8 cellular contexts compared by ENCODE assay signal in the genomic region with DNA sequence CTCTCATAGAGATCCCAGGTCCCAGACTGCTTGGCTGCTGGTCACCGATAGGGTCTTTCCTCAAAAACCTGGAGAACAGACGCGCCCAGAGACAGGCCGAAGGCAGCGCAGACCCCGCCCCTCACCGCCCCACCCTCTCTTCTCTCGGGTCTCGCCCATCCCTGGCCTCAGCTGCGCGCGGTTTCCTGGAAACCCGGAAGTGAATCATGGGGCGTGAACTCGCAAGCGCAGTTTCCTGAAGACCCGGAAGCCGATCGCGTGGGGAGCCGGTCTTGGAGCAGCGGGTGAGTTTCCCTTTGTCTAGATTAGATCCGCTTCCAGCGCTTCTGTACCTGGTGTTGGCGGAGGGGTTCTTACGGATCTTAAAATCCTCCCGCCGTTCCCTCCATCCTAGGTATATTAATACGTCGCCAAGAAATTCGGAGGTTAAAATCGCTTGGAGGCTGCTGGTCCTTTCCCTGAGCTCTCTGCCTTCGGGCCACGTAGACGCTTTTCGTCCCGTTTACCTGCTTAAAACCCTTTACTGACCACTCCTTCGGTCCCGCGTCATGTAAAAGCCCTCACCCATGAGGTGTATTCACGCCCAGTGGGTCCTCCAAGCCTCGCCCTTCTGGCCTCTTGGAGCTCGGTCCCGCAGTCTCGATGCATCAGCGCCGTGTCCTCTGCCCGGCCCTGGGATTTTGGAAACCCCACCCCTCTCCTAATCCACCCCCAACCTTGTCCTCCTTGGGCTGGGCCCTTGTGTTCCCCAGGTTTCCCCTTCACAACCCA. TPM values are rescaled to one million over a fixed set of nuclear protein-coding genes. Genes with fewer than 3 reads are reported as not detected.
A peak's percentile ranks its signal among the peaks of the same experiment; 100 is the strongest.
DNase-seq lines count a peak whose midpoint lies in the region; ATAC-seq and TF ChIP-seq lines count a peak whose summit lies in the region.

A gene (plus strand): TSS at position 230 of the 771 bp plus-strand sequence. CDS start 48,293 bp downstream, outside the sequence.

- H3K27me3 Mint-ChIP-seq in CD8-positive, alpha-beta memory T cell = peaks cover 9 to 18% of the 10 kb centered on the region in 2 donors

- CTCF ChIA-PET in CD8-positive, alpha-beta memory T cell (lab: Charles Lee) = no interaction called here

- H3K4me3 ChIP-seq in CD8-positive, alpha-beta memory T cell (ENCODE audit: low read length) = peak within 1 kb of the TSS; percentile 78
- peak within 1 kb of the TSS; percentile 85 for H3K4me3 ChIP-seq in fibroblast of villous mesenchyme (ENCODE audit: low read depth, low read length)
- H3K4me3 ChIP-seq in stomach = peak within 1 kb of the TSS; percentile 53 to 66 (median 57)

- H3K9me3 ChIP-seq in CD8-positive, alpha-beta memory T cell (ENCODE audit: low read length) = peaks cover 17% of the 10 kb centered on the region
- H3K9me3 ChIP-seq in stomach = peaks cover 22 to 99% (median 91%) of the 10 kb centered on the region in 4 donors

- TF ChIP-seq CTCF in fibroblast of villous mesenchyme (IDR thresholded peaks at IDR 0.05; ENCODE audit: insufficient read depth, low read depth, low read length) (peak; percentile 16), stomach (IDR thresholded peaks at IDR 0.05) (no peak)

- peak; percentile 5 to 76 (median 58) for DNase-seq in CD8-positive, alpha-beta memory T cell
- DNase-seq in NCI-H82 treated with DMSO at 0.1 percent for 48 hours (lab: John Stamatoyannopoulos, UW; ENCODE audit: unreplicated experiment) (peak; percentile 14), fibroblast of villous mesenchyme (ENCODE audit: low read depth) (peak; percentile 85), nucleus accumbens (lab: John Stamatoyannopoulos, UW) (peak in 54 of 56 donors; percentile 3 to 90 (median 65)), stomach (peak; percentile 43)
- DNase-seq in activated effector memory CD4-positive, alpha-beta T cell treated with Interleukin-2 at 50 U/mL for 16 hours = peak; percentile 45

- TF ChIP-seq EP300 in stomach (IDR thresholded peaks at IDR 0.05) = no peak

- H3K36me3 Mint-ChIP-seq in CD8-positive, alpha-beta memory T cell = peaks cover 31 to 71% (median 59%) of the 10 kb centered on the region in 3 donors

- POLR2A ChIA-PET in CD8-positive, alpha-beta memory T cell (lab: Charles Lee) = interaction anchor here (0.8 kb wide), 1 partner anchor 37 kb away, joined by 3 read pairs; no protein-coding TSS in a partner anchor

- H3K4me1 ChIP-seq in CD8-positive, alpha-beta memory T cell (ENCODE audit: insufficient read depth, low read length) = peaks cover 8% of the 10 kb centered on the region
- H3K4me1 ChIP-seq in stomach = peaks cover 4 to 9% (median 8%) of the 10 kb centered on the region in 4 donors

- intact Hi-C loops in stomach (cut with DNase I; ENCODE audit: low total_unique reads) = no loop called here

- H3K9me3 Mint-ChIP-seq in CD8-positive, alpha-beta memory T cell = peaks cover 39 to 95% (median 93%) of the 10 kb centered on the region in 5 donors

- H3K27me3 ChIP-seq in CD8-positive, alpha-beta memory T cell (ENCODE audit: insufficient read depth, low read length, poor library complexity, severe bottlenecking) = no peaks in the 10 kb centered on the region
- H3K27me3 ChIP-seq in stomach = peaks cover 0 to 15% (median 5%) of the 10 kb centered on the region in 3 donors

- no peak for TF ChIP-seq POLR2A in stomach (IDR thresholded peaks at IDR 0.05)

- no peak within 1 kb of the TSS for H3K27ac ChIP-seq in CD8-positive, alpha-beta memory T cell (ENCODE audit: low read depth, low read length)
- H3K27ac ChIP-seq in stomach = peak within 1 kb of the TSS in 2 of 5 donors; percentile 19 to 34

- peak within 1 kb of the TSS in 7 of 8 donors; percentile 53 to 90 (median 63) for H3K27ac Mint-ChIP-seq in CD8-positive, alpha-beta memory T cell

- peak within 1 kb of the TSS; percentile 78 to 94 (median 87) for H3K4me3 Mint-ChIP-seq in CD8-positive, alpha-beta memory T cell

- 4 to 6% (median 5%) methylated on average over 46 to 48 of the region's 48 CpGs for WGBS in stomach, 5 donors

- H3K36me3 ChIP-seq in CD8-positive, alpha-beta memory T cell (ENCODE audit: insufficient read depth, low read length) = no peaks in the 10 kb centered on the region
- peaks cover 11 to 40% (median 23%) of the 10 kb centered on the region in 4 donors for H3K36me3 ChIP-seq in stomach

- ATAC-seq in HG03432 (IDR thresholded peaks at IDR 0.05; ENCODE audit: unreplicated experiment) (no peak), GM21447 (IDR thresholded peaks at IDR 0.05; ENCODE audit: unreplicated experiment) (no peak)

- peaks cover 19 to 25% (median 20%) of the 10 kb centered on the region in 3 donors for H3K4me1 Mint-ChIP-seq in CD8-positive, alpha-beta memory T cell

RNA-seq across cellular contexts. Expression of the gene that starts here (rescaled TPM):
- 1 to 10 TPM in 1 of 2 experiments, under 1 TPM in 1; 0.88 to 1.9 TPM for total RNA-seq in CD8-positive, alpha-beta memory T cell
- 4.5 TPM for polyA plus RNA-seq in CD8-positive, alpha-beta memory T cell
- total RNA-seq in fibroblast of villous mesenchyme (1.6 and 3.9 TPM in 2 replicates), stomach (1 to 10 TPM in 1 of 5 donors, under 1 TPM in 1, not detected in 3; 0.45 to 4.4 TPM)
- polyA plus RNA-seq in stomach = under 1 TPM in 2 of 3 donors, not detected in 1; 0.25 to 0.43 TPM

Comparison
In these comparisons a context has a peak if more than half of its experiments do, and no peak if none do; other contexts are left out.
1. DNase-seq: peak in every context shown above with its lines; median percentile 85 in fibroblast of villous mesenchyme; 65 in nucleus accumbens; 58 in CD8-positive, alpha-beta memory T cell; 45 in activated effector memory CD4-positive, alpha-beta T cell treated with Interleukin-2 at 50 U/mL for 16 hours; 43 in stomach; 14 in NCI-H82 treated with DMSO at 0.1 percent for 48 hours.